Comparison of ENCODE assay signal across 8 cellular contexts in genomic region chr3:169966086-169966950, GRCh38. TPM values are rescaled to one million over a fixed set of nuclear protein-coding genes. Genes with fewer than 3 reads are reported as not detected.
DNase-seq lines count a peak whose midpoint lies in the region; ATAC-seq, FAIRE-seq and TF ChIP-seq lines count a peak whose summit lies in the region.

Gene SEC62, plus strand, starts transcription at chr3:169966807. Its CDS starts 16 bp downstream, at chr3:169966823.

- DNase-seq in ELR (ENCODE audit: low read depth) (peak; percentile 95), H54 (ENCODE audit: insufficient read length, low spot score) (peak; percentile 80), LoVo (ENCODE audit: low spot score) (peak; percentile 93), RWPE2 (ENCODE audit: low spot score) (peak; percentile 88), fibroblast of the aortic adventitia (ENCODE audit: low read depth) (peak; percentile 89), nephron progenitor cell (peak; percentile 94)
- peak; percentile 93 for DNase-seq in activated T-helper 9 cell treated with anti-CD3 and anti-CD28 coated beads, Interleukin-2, amount 50 U/mL, for 16 hours (ENCODE audit: low read depth)
- DNase-seq in stimulated activated naive CD8-positive, alpha-beta T cell treated with anti-CD3 and anti-CD28 coated beads, Interleukin-15, amount 100 ng/mL, for 72 hours, result peak; percentile 93 to 94

- peak within 1 kb of the TSS; percentile 92 for H3K4me3 ChIP-seq in RWPE2 (ENCODE audit: severe bottlenecking)
- H3K4me3 ChIP-seq in fibroblast of the aortic adventitia (ENCODE audit: low read depth, low read length), result peak within 1 kb of the TSS; percentile 93

- H3K27ac ChIP-seq in RWPE2 (ENCODE audit: poor library complexity, severe bottlenecking), result peak within 1 kb of the TSS; percentile 45

- H3K4me1 ChIP-seq in RWPE2 (ENCODE audit: insufficient read depth, poor library complexity, severe bottlenecking), result peaks cover 10% of the 10 kb centered on the region

- H3K27me3 Mint-ChIP-seq in nephron progenitor cell (ENCODE audit: low read depth, poor library complexity), result peaks cover 11% of the 10 kb centered on the region
- H3K27me3 Mint-ChIP-seq in stimulated activated naive CD8-positive, alpha-beta T cell treated with anti-CD3 and anti-CD28 coated beads, Interleukin-15, amount 100 ng/mL, for 72 hours, result no peaks in the 10 kb centered on the region

- H3K27me3 ChIP-seq in RWPE2 (ENCODE audit: insufficient read depth, poor library complexity, severe bottlenecking), result no peaks in the 10 kb centered on the region

- peak; percentile 91 for FAIRE-seq in H54 (lab: Jason Lieb, UNC)

- H3K9me3 Mint-ChIP-seq in nephron progenitor cell, result peaks cover 8% of the 10 kb centered on the region
- peaks cover 8 to 9% of the 10 kb centered on the region in 2 donors for H3K9me3 Mint-ChIP-seq in stimulated activated naive CD8-positive, alpha-beta T cell treated with anti-CD3 and anti-CD28 coated beads, Interleukin-15, amount 100 ng/mL, for 72 hours

- ATAC-seq in RWPE2 (ENCODE audit: low read depth), result peak; percentile 88
- peak; percentile 93 for ATAC-seq in stimulated activated naive CD8-positive, alpha-beta T cell treated with anti-CD3 and anti-CD28 coated beads, Interleukin-15, amount 100 ng/mL, for 72 hours

- no peaks in the 10 kb centered on the region for H3K9me3 ChIP-seq in RWPE2 (ENCODE audit: severe bottlenecking)

- H3K36me3 ChIP-seq in RWPE2 (ENCODE audit: low read depth), result peaks cover 18% of the 10 kb centered on the region; the same call in 1 of the 2 replicates

- TF ChIP-seq POLR2A in H54 (IDR thresholded peaks at IDR 0.05; ENCODE audit: low read depth, low read length), result peak; percentile 86

- H3K27ac Mint-ChIP-seq in nephron progenitor cell, result peak within 1 kb of the TSS; percentile 100
- peak within 1 kb of the TSS; percentile 100 for H3K27ac Mint-ChIP-seq in stimulated activated naive CD8-positive, alpha-beta T cell treated with anti-CD3 and anti-CD28 coated beads, Interleukin-15, amount 100 ng/mL, for 72 hours

- H3K4me3 Mint-ChIP-seq in nephron progenitor cell, result peak within 1 kb of the TSS; percentile 94
- peak within 1 kb of the TSS; percentile 89 to 97 for H3K4me3 Mint-ChIP-seq in stimulated activated naive CD8-positive, alpha-beta T cell treated with anti-CD3 and anti-CD28 coated beads, Interleukin-15, amount 100 ng/mL, for 72 hours

- TF ChIP-seq CTCF in RWPE2 (IDR thresholded peaks at IDR 0.05; ENCODE audit: poor library complexity, severe bottlenecking) (peak; percentile 35), fibroblast of the aortic adventitia (IDR thresholded peaks at IDR 0.05; ENCODE audit: insufficient read depth, low read length) (peak; percentile 60), nephron progenitor cell (IDR thresholded peaks at IDR 0.05) (peak; percentile 14)

- peaks cover 42% of the 10 kb centered on the region for H3K4me1 Mint-ChIP-seq in nephron progenitor cell
- peaks cover 55% of the 10 kb centered on the region for H3K4me1 Mint-ChIP-seq in stimulated activated naive CD8-positive, alpha-beta T cell treated with anti-CD3 and anti-CD28 coated beads, Interleukin-15, amount 100 ng/mL, for 72 hours

- peaks cover 9% of the 10 kb centered on the region for H3K36me3 Mint-ChIP-seq in nephron progenitor cell (ENCODE audit: low read depth)

RNA-seq across cellular contexts. Expression of gene SEC62, which starts in this region (rescaled TPM):
- 52.3 and 71.0 TPM in 2 replicates for total RNA-seq in fibroblast of the aortic adventitia (ENCODE audit: low replicate concordance)

Comparison
In these comparisons a context has a peak if more than half of its experiments do, and no peak if none do; other contexts are left out.
1. Peak in every context shown above with its lines: DNase-seq, ATAC-seq, H3K4me3 ChIP-seq and H3K27ac ChIP-seq.